ENCODE assay signal across 1 cellular context in genomic region chr13:80871481-80871880, GRCh38.
TF ChIP-seq lines count a peak whose summit lies in the region.

No MANE protein-coding gene starts in this region.

TF ChIP-seq in GM23338, 12 proteins besides CTCF, POLR2A, EP300 and RAD21 (continued from another document):
- TF ChIP-seq ZNF462 (CRISPR knock-in tag; IDR thresholded peaks at IDR 0.05) (no peak), EZH2 (IDR thresholded peaks at IDR 0.05; ENCODE audit: low read depth, unreplicated experiment) (no peak), NANOG (IDR thresholded peaks at IDR 0.05; ENCODE audit: borderline replicate concordance) (no peak), ZNF331 (CRISPR knock-in tag; IDR thresholded peaks at IDR 0.05; ENCODE audit: low read depth) (no peak), POLR2AphosphoS5 (IDR thresholded peaks at IDR 0.05; ENCODE audit: low read depth) (no peak)
- TF ChIP-seq, protein P1, sequence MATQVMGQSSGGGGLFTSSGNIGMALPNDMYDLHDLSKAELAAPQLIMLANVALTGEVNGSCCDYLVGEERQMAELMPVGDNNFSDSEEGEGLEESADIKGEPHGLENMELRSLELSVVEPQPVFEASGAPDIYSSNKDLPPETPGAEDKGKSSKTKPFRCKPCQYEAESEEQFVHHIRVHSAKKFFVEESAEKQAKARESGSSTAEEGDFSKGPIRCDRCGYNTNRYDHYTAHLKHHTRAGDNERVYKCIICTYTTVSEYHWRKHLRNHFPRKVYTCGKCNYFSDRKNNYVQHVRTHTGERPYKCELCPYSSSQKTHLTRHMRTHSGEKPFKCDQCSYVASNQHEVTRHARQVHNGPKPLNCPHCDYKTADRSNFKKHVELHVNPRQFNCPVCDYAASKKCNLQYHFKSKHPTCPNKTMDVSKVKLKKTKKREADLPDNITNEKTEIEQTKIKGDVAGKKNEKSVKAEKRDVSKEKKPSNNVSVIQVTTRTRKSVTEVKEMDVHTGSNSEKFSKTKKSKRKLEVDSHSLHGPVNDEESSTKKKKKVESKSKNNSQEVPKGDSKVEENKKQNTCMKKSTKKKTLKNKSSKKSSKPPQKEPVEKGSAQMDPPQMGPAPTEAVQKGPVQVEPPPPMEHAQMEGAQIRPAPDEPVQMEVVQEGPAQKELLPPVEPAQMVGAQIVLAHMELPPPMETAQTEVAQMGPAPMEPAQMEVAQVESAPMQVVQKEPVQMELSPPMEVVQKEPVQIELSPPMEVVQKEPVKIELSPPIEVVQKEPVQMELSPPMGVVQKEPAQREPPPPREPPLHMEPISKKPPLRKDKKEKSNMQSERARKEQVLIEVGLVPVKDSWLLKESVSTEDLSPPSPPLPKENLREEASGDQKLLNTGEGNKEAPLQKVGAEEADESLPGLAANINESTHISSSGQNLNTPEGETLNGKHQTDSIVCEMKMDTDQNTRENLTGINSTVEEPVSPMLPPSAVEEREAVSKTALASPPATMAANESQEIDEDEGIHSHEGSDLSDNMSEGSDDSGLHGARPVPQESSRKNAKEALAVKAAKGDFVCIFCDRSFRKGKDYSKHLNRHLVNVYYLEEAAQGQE (IDR thresholded peaks at IDR 0.05; ENCODE audit: unreplicated experiment), result no peak
